ENCODE assay signal across 8 cellular contexts in genomic region chr12:19129486-19130223, GRCh38.
DNase-seq lines count a peak whose midpoint lies in the region; ATAC-seq lines count a peak whose summit lies in the region.

Gene PLEKHA5, plus strand, starts transcription at chr12:19129733. Its CDS starts 67 bp downstream, at chr12:19129800.

- no peaks in the 10 kb centered on the region for H3K27me3 ChIP-seq in mucosa of stomach (ENCODE audit: control insufficient read depth, insufficient read depth, low read length)

- DNase-seq in DMS114 treated with DMSO at 0.1 percent for 48 hours (lab: John Stamatoyannopoulos, UW; ENCODE audit: unreplicated experiment) (peak; percentile 20), NCI-H748 treated with DMSO at 0.1 percent for 48 hours (lab: John Stamatoyannopoulos, UW) (peak; percentile 50), activated T-helper 1 cell treated with Interleukin-2 at 50 U/mL for 16 hours (ENCODE audit: low read depth) (peak; percentile 9), fibroblast of gingiva (ENCODE audit: low read depth) (peak; percentile 77), stromal cell of bone marrow (ENCODE audit: low read depth) (peak; percentile 45)

- peak within 1 kb of the TSS; percentile 88 for H3K4me3 ChIP-seq in mucosa of stomach (ENCODE audit: low read length)

- no peaks in the 10 kb centered on the region for H3K9me3 ChIP-seq in mucosa of stomach (ENCODE audit: control insufficient read depth, low read length)

- ATAC-seq in HG02642 (IDR thresholded peaks at IDR 0.05; ENCODE audit: poor library complexity, unreplicated experiment) (peak; percentile 54), GM21447 (IDR thresholded peaks at IDR 0.05; ENCODE audit: unreplicated experiment) (no peak)

- peak within 1 kb of the TSS; percentile 78 for H3K9ac ChIP-seq in mucosa of stomach (ENCODE audit: low read length)

- no peaks in the 10 kb centered on the region for H3K36me3 ChIP-seq in mucosa of stomach (ENCODE audit: control insufficient read depth, insufficient read depth, low read length)

- no peaks in the 10 kb centered on the region for H3K4me1 ChIP-seq in mucosa of stomach (ENCODE audit: control insufficient read depth, insufficient read depth, low read length)

Comparison
In these comparisons a context has a peak if more than half of its experiments do, and no peak if none do; other contexts are left out.
1. DNase-seq: peak in every context shown above with its lines; median percentile 77 in fibroblast of gingiva; 50 in NCI-H748 treated with DMSO at 0.1 percent for 48 hours; 45 in stromal cell of bone marrow; 20 in DMS114 treated with DMSO at 0.1 percent for 48 hours; 9 in activated T-helper 1 cell treated with Interleukin-2 at 50 U/mL for 16 hours.